In genomic region chr14:32350020-32350419, GRCh38 we compare ENCODE assay signal across 12 cellular contexts. TPM values are rescaled to one million over a fixed set of nuclear protein-coding genes. Genes with fewer than 3 reads are reported as not detected.
A peak's percentile ranks its signal among the peaks of the same experiment; 100 is the strongest.
DNase-seq lines count a peak whose midpoint lies in the region; ATAC-seq and TF ChIP-seq lines count a peak whose summit lies in the region.
"Had no signal": no experiment of that assay in that cellular context is flagged by ENCODE, and none has a peak within 500 bp of the region (broad histone marks: within the 10 kb centered on the region; RNA-seq: fewer than 3 reads in every experiment).

No MANE protein-coding gene starts in this region.

- no peaks in the 10 kb centered on the region for H3K27me3 ChIP-seq in heart right ventricle

- CTCF ChIA-PET in GM10248 (lab: Yijun Ruan, JAX): interaction anchor here (1.0 to 1.1 kb wide), 2 partner anchors 26 to 98 kb away, joined by 3 read pairs; no protein-coding TSS in a partner anchor

- peaks cover 0 to 6% (median 0%) of the 10 kb centered on the region in 11 donors for H3K9me3 ChIP-seq in heart right ventricle

- POLR2A ChIA-PET in GM10248 (lab: Yijun Ruan, JAX): no interaction called here

- no peaks in the 10 kb centered on the region for H3K4me1 Mint-ChIP-seq in activated T-helper 1 cell treated with anti-CD3 and anti-CD28 coated beads, Interleukin-12 subunit alpha, Interleukin-12 subunit beta, Interleukin-2, Interleukin-4 antibody, amounts not matched to agents 30 ng/mL and 10 ng/mL and 1 ng/mL, durations not matched to agents 14 hours and 24 hours and 36 hours (ENCODE audit: low read depth)
- H3K4me1 Mint-ChIP-seq: activated CD4-positive, alpha-beta T cell treated with anti-CD3 and anti-CD28 coated beads for 36 hours had no signal

- TF ChIP-seq CTCF in GM10248 (IDR thresholded peaks at IDR 0.05; ENCODE audit: control extremely low read depth, extremely low read depth, low read depth, missing control alignments) (no peak), heart right ventricle (IDR thresholded peaks at IDR 0.05) (no peak)

- no peaks in the 10 kb centered on the region for H3K9me3 Mint-ChIP-seq in activated T-helper 1 cell treated with anti-CD3 and anti-CD28 coated beads, Interleukin-12 subunit alpha, Interleukin-12 subunit beta, Interleukin-2, Interleukin-4 antibody, amounts not matched to agents 30 ng/mL and 10 ng/mL and 1 ng/mL, durations not matched to agents 14 hours and 24 hours and 36 hours
- H3K9me3 Mint-ChIP-seq: activated naive CD8-positive, alpha-beta T cell treated with anti-CD3 and anti-CD28 coated beads, Interleukin-2, amount 10 ng/mL, durations not matched to agents 7 days and 5 days had no signal

- intact Hi-C loops in heart right ventricle (cut with DNase I): no loop called here
- intact Hi-C loops in activated T-helper 1 cell treated with anti-CD3 and anti-CD28 coated beads, Interleukin-12 subunit alpha, Interleukin-12 subunit beta, Interleukin-2, Interleukin-4 antibody, amounts not matched to agents 30 ng/mL and 10 ng/mL and 1 ng/mL, durations not matched to agents 14 hours and 24 hours and 36 hours (cut with micrococcal nuclease): no loop called here

- H3K36me3 ChIP-seq in heart right ventricle: no peaks in the 10 kb centered on the region

- no peak overlapping the region for H3K27ac ChIP-seq in heart right ventricle

- DNase-seq in GM10248 (ENCODE audit: extremely low spot score): peak; percentile 45
- DNase-seq in superior temporal gyrus (ENCODE audit: extremely low spot score): no peak
- no peak for DNase-seq in heart right ventricle
- no peak for DNase-seq in activated T-helper 1 cell treated with anti-CD3 and anti-CD28 coated beads, Interleukin-12 subunit alpha, Interleukin-12 subunit beta, Interleukin-2, Interleukin-4 antibody, amounts not matched to agents 30 ng/mL and 10 ng/mL and 1 ng/mL, durations not matched to agents 14 hours and 24 hours and 36 hours (ENCODE audit: low spot score)
- no peak for DNase-seq in middle frontal gyrus (ENCODE audit: extremely low spot score, low spot score)
- DNase-seq: activated CD4-positive, alpha-beta T cell treated with anti-CD3 and anti-CD28 coated beads for 36 hours; activated naive CD8-positive, alpha-beta T cell treated with anti-CD3 and anti-CD28 coated beads, Interleukin-2, amount 10 ng/mL, durations not matched to agents 7 days and 5 days; effector memory CD4-positive, alpha-beta T cell; Right ventricle myocardium superior had no signal

- no peak overlapping the region for H3K27ac Mint-ChIP-seq in activated T-helper 1 cell treated with anti-CD3 and anti-CD28 coated beads, Interleukin-12 subunit alpha, Interleukin-12 subunit beta, Interleukin-2, Interleukin-4 antibody, amounts not matched to agents 30 ng/mL and 10 ng/mL and 1 ng/mL, durations not matched to agents 14 hours and 24 hours and 36 hours
- H3K27ac Mint-ChIP-seq: activated CD4-positive, alpha-beta T cell treated with anti-CD3 and anti-CD28 coated beads for 36 hours; activated naive CD8-positive, alpha-beta T cell treated with anti-CD3 and anti-CD28 coated beads, Interleukin-2, amount 10 ng/mL, durations not matched to agents 7 days and 5 days had no signal

- ATAC-seq in GM19324 (IDR thresholded peaks at IDR 0.05; ENCODE audit: low FRiP score, unreplicated experiment): peak; percentile 89
- peak; percentile 91 for ATAC-seq in HG02759 (IDR thresholded peaks at IDR 0.05; ENCODE audit: unreplicated experiment)
- peak; percentile 98 for ATAC-seq in HG03460 (IDR thresholded peaks at IDR 0.05; ENCODE audit: unreplicated experiment)
- no peak for ATAC-seq in heart right ventricle
- ATAC-seq: activated CD4-positive, alpha-beta T cell treated with anti-CD3 and anti-CD28 coated beads for 36 hours had no signal

- H3K36me3 Mint-ChIP-seq in activated T-helper 1 cell treated with anti-CD3 and anti-CD28 coated beads, Interleukin-12 subunit alpha, Interleukin-12 subunit beta, Interleukin-2, Interleukin-4 antibody, amounts not matched to agents 30 ng/mL and 10 ng/mL and 1 ng/mL, durations not matched to agents 14 hours and 24 hours and 36 hours (ENCODE audit: low read depth): no peaks in the 10 kb centered on the region
- H3K36me3 Mint-ChIP-seq: activated naive CD8-positive, alpha-beta T cell treated with anti-CD3 and anti-CD28 coated beads, Interleukin-2, amount 10 ng/mL, durations not matched to agents 7 days and 5 days had no signal

- peaks cover 0 to 10% (median 0%) of the 10 kb centered on the region in 9 donors for H3K4me1 ChIP-seq in heart right ventricle

- WGBS in heart right ventricle, 2 donors: 11 to 22% methylated on average over 1 of the region's 1 CpG

- H3K4me3 ChIP-seq in heart right ventricle: no peak overlapping the region

- no peak overlapping the region for H3K4me3 Mint-ChIP-seq in activated T-helper 1 cell treated with anti-CD3 and anti-CD28 coated beads, Interleukin-12 subunit alpha, Interleukin-12 subunit beta, Interleukin-2, Interleukin-4 antibody, amounts not matched to agents 30 ng/mL and 10 ng/mL and 1 ng/mL, durations not matched to agents 14 hours and 24 hours and 36 hours
- H3K4me3 Mint-ChIP-seq: activated CD4-positive, alpha-beta T cell treated with anti-CD3 and anti-CD28 coated beads for 36 hours; activated naive CD8-positive, alpha-beta T cell treated with anti-CD3 and anti-CD28 coated beads, Interleukin-2, amount 10 ng/mL, durations not matched to agents 7 days and 5 days had no signal

- H3K27me3 Mint-ChIP-seq in activated T-helper 1 cell treated with anti-CD3 and anti-CD28 coated beads, Interleukin-12 subunit alpha, Interleukin-12 subunit beta, Interleukin-2, Interleukin-4 antibody, amounts not matched to agents 30 ng/mL and 10 ng/mL and 1 ng/mL, durations not matched to agents 14 hours and 24 hours and 36 hours (ENCODE audit: insufficient read depth): peaks cover 5% of the 10 kb centered on the region
- H3K27me3 Mint-ChIP-seq: activated naive CD8-positive, alpha-beta T cell treated with anti-CD3 and anti-CD28 coated beads, Interleukin-2, amount 10 ng/mL, durations not matched to agents 7 days and 5 days had no signal

RNA-seq across cellular contexts. Expression of gene AKAP6, which starts 20.9 kb away (rescaled TPM):
- 100 to 1,000 TPM; 164 to 332 (median 270) TPM for total RNA-seq in heart right ventricle
- 10 to 100 TPM; 13.5 to 14.0 TPM for polyA plus RNA-seq in heart right ventricle
- 0.21 and 0.59 TPM in 2 replicates for total RNA-seq in activated T-helper 1 cell treated with anti-CD3 and anti-CD28 coated beads, Interleukin-12 subunit alpha, Interleukin-12 subunit beta, Interleukin-2, Interleukin-4 antibody, amounts not matched to agents 30 ng/mL and 10 ng/mL and 1 ng/mL, durations not matched to agents 14 hours and 24 hours and 36 hours

Comparison
In these comparisons a context has a peak if more than half of its experiments do, and no peak if none do; other contexts are left out.
1. ATAC-seq: peak in GM19324 (single experiment), HG02759 (single experiment) and HG03460 (single experiment); none in heart right ventricle (0 of 8).
2. RNA of gene AKAP6, which starts 20.9 kb away (total RNA-seq): 164 to 332 TPM in heart right ventricle; 0.21 to 0.59 TPM in activated T-helper 1 cell treated with anti-CD3 and anti-CD28 coated beads, Interleukin-12 subunit alpha, Interleukin-12 subunit beta, Interleukin-2, Interleukin-4 antibody, amounts not matched to agents 30 ng/mL and 10 ng/mL and 1 ng/mL, durations not matched to agents 14 hours and 24 hours and 36 hours; every median in the first group is over 100 times any median in the second.